ENCODE assay signal across 8 cellular contexts in the genomic region with DNA sequence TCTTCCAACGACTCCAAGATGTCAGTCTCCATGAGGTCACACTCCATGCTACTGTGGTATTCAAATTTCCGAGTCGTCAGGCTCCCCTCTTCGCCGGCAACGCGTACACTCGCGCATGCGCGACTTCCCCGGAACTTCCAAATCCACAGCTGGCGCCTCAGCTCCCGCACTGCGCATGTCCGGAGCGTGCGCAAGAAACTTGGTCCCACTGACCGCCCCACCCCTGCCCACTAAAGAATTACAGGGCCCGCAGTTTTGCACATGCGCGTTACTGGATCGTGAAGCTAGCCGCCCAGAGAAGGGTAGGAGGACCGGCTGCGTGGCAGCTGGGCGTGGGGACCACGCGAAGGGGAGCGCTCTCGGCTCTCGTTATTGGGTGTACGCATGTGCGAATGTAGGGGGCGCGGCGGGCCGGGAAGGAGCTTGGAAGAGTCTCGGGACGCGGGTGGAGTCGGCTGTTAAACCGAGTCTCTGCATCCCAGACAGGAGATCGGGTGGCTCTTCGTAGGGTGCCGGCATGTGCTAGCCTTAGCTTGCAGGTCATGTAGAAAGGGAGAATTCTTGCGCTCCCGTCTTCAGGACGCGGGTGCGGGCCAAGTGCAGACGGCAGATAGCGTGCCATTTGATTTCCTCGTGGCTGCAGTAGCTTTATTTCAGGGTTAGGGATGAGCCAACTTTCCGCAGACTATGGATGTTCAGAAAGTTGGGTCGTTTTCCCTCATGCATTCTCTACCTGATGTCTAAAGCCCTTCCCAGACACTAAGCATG.
DNase-seq lines count a peak whose midpoint lies in the region; ATAC-seq, FAIRE-seq and TF ChIP-seq lines count a peak whose summit lies in the region.

A gene (minus strand): TSS at position 125 of the 768 bp plus-strand sequence. CDS start 78 bp downstream, at position 47.

- H3K27me3 Mint-ChIP-seq in nephron progenitor cell (ENCODE audit: low read depth, poor library complexity) = peaks cover 8% of the 10 kb centered on the region
- no peaks in the 10 kb centered on the region for H3K27me3 Mint-ChIP-seq in stimulated activated naive CD8-positive, alpha-beta T cell treated with anti-CD3 and anti-CD28 coated beads, Interleukin-15, amount 100 ng/mL, for 72 hours

- H3K4me3 Mint-ChIP-seq in nephron progenitor cell = peak within 1 kb of the TSS; percentile 95
- peak within 1 kb of the TSS; percentile 88 to 91 for H3K4me3 Mint-ChIP-seq in stimulated activated naive CD8-positive, alpha-beta T cell treated with anti-CD3 and anti-CD28 coated beads, Interleukin-15, amount 100 ng/mL, for 72 hours

- peaks cover 43% of the 10 kb centered on the region for H3K79me2 ChIP-seq in MM.1S (ENCODE audit: low read length)

- peak within 1 kb of the TSS; percentile 89 for H3K27ac Mint-ChIP-seq in nephron progenitor cell
- peak within 1 kb of the TSS; percentile 94 to 95 for H3K27ac Mint-ChIP-seq in stimulated activated naive CD8-positive, alpha-beta T cell treated with anti-CD3 and anti-CD28 coated beads, Interleukin-15, amount 100 ng/mL, for 72 hours

- TF ChIP-seq CTCF in MM.1S (IDR thresholded peaks at IDR 0.05; ENCODE audit: low read length) = no peak
- no peak for TF ChIP-seq CTCF in nephron progenitor cell (IDR thresholded peaks at IDR 0.05)

- peak within 1 kb of the TSS; percentile 80 for H2AFZ ChIP-seq in MM.1S (ENCODE audit: low read length)

- peak; percentile 96 for FAIRE-seq in G401.6 (lab: Jason Lieb, UNC)

- no peaks in the 10 kb centered on the region for H4K20me1 ChIP-seq in MM.1S (ENCODE audit: insufficient read depth, low read length)

- no peaks in the 10 kb centered on the region for H3K9me3 Mint-ChIP-seq in nephron progenitor cell
- H3K9me3 Mint-ChIP-seq in stimulated activated naive CD8-positive, alpha-beta T cell treated with anti-CD3 and anti-CD28 coated beads, Interleukin-15, amount 100 ng/mL, for 72 hours = no peaks in the 10 kb centered on the region

- H3K27me3 ChIP-seq in HAP-1 (ENCODE audit: low read depth) (no peaks in the 10 kb centered on the region), MM.1S (replicated peaks; ENCODE audit: insufficient read depth, low read length) (no peaks in the 10 kb centered on the region)

- no peaks in the 10 kb centered on the region for H3K9me2 ChIP-seq in MM.1S (replicated peaks; ENCODE audit: insufficient read depth, low read length)

- H3F3A ChIP-seq in MM.1S (ENCODE audit: insufficient read depth, low read length) = 0 out of 2 replicates have a peak, but pooled peaks cover 4% of the 10 kb centered on the region

- H3K9me3 ChIP-seq in HAP-1 = no peaks in the 10 kb centered on the region
- H3K9me3 ChIP-seq in MM.1S (replicated peaks; ENCODE audit: insufficient read depth, low read length) = no peaks in the 10 kb centered on the region

- H3K4me1 Mint-ChIP-seq in nephron progenitor cell = peaks cover 24% of the 10 kb centered on the region
- peaks cover 35% of the 10 kb centered on the region for H3K4me1 Mint-ChIP-seq in stimulated activated naive CD8-positive, alpha-beta T cell treated with anti-CD3 and anti-CD28 coated beads, Interleukin-15, amount 100 ng/mL, for 72 hours

- H3K4me2 ChIP-seq in MM.1S (ENCODE audit: low read depth, low read length) = peak within 1 kb of the TSS; percentile 89

- ATAC-seq in stimulated activated naive CD8-positive, alpha-beta T cell treated with anti-CD3 and anti-CD28 coated beads, Interleukin-15, amount 100 ng/mL, for 72 hours = peak; percentile 90

- DNase-seq in HAP-1 (ENCODE audit: low spot score in 2 of 2) = peak; percentile 92 to 99
- peak; percentile 99 for DNase-seq in MM.1S
- DNase-seq in SIG-M5 (lab: John Stamatoyannopoulos, UW) = peak; percentile 91
- peak; percentile 93 for DNase-seq in activated gamma-delta T cell (lab: John Stamatoyannopoulos, UW)
- DNase-seq in fibroblast of the conjunctiva (ENCODE audit: low read depth) = peak; percentile 99
- peak; percentile 99 for DNase-seq in nephron progenitor cell
- peak; percentile 97 to 98 for DNase-seq in stimulated activated naive CD8-positive, alpha-beta T cell treated with anti-CD3 and anti-CD28 coated beads, Interleukin-15, amount 100 ng/mL, for 72 hours

- H3K36me3 ChIP-seq in HAP-1 (replicated peaks) = peaks cover 11% of the 10 kb centered on the region
- H3K36me3 ChIP-seq in MM.1S (replicated peaks; ENCODE audit: insufficient read depth, low read length) = no peaks in the 10 kb centered on the region

- peak within 1 kb of the TSS; percentile 94 for H3K9ac ChIP-seq in MM.1S (ENCODE audit: low read length)

- peaks cover 9% of the 10 kb centered on the region for H3K36me3 Mint-ChIP-seq in nephron progenitor cell (ENCODE audit: low read depth)

- peaks cover 17% of the 10 kb centered on the region for H3K4me1 ChIP-seq in HAP-1
- H3K4me1 ChIP-seq in MM.1S (ENCODE audit: low read length) = peaks cover 5% of the 10 kb centered on the region

- in situ Hi-C loops in HAP-1 (cut with MboI; ENCODE audit: low sequenced_read_pairs) = loop anchor here (25.0 kb wide), 2 partner anchors 662 to 862 kb away; a partner anchor contains a TSS

- peak within 1 kb of the TSS; percentile 61 for H3K27ac ChIP-seq in MM.1S (ENCODE audit: low read length)

- H3K4me3 ChIP-seq in HAP-1 (peak within 1 kb of the TSS; percentile 92), MM.1S (ENCODE audit: low read length) (peak within 1 kb of the TSS; percentile 98)

Comparison
In these comparisons a context has a peak if more than half of its experiments do, and no peak if none do; other contexts are left out.
1. Peak in every context shown above with its lines: DNase-seq, ATAC-seq, H3K4me3 ChIP-seq and H3K27ac ChIP-seq.